In genomic region chr12:101963703-101964102, GRCh38 we compare ENCODE assay signal across 17 cellular contexts.
DNase-seq lines count a peak whose midpoint lies in the region; ATAC-seq and TF ChIP-seq lines count a peak whose summit lies in the region.
"Had no signal": no experiment of that assay in that cellular context is flagged by ENCODE, and none has a peak within 500 bp of the region (broad histone marks: within the 10 kb centered on the region; RNA-seq: fewer than 3 reads in every experiment).

No MANE protein-coding gene starts in this region.

- ATAC-seq in Right ventricle myocardium superior (ENCODE audit: poor library complexity) (no peak), Right ventricle myocardium inferior (no peak), GM18907 (IDR thresholded peaks at IDR 0.05; ENCODE audit: unreplicated experiment) (no peak)
- ATAC-seq: PC-3 had no signal

- no peak for TF ChIP-seq POLR2A in testis (IDR thresholded peaks at IDR 0.05)
- no peak for TF ChIP-seq POLR2A in suprapubic skin (IDR thresholded peaks at IDR 0.05)

- TF ChIP-seq EP300 in suprapubic skin (IDR thresholded peaks at IDR 0.05): no peak

- intact Hi-C loops in Right ventricle myocardium superior (cut with DNase I): no loop called here
- intact Hi-C loops in Right ventricle myocardium inferior (cut with DNase I): no loop called here
- intact Hi-C loops in testis (cut with DNase I; ENCODE audit: low total_unique reads): no loop called here

- DNase-seq in Right ventricle myocardium superior: peak; percentile 53
- no peak for DNase-seq in Right ventricle myocardium inferior (ENCODE audit: missing footprints)
- peak; percentile 2 for DNase-seq in LHCN-M2 (ENCODE audit: low read depth)
- peak; percentile 6 for DNase-seq in globus pallidus (ENCODE audit: low spot score)
- peak; percentile 41 for DNase-seq in testis
- no peak for DNase-seq in activated CD4-positive, alpha-beta T cell treated with anti-CD3 and anti-CD28 coated beads for 1 hour
- DNase-seq in suprapubic skin (ENCODE audit: low spot score in 2 of 2): no peak
- DNase-seq: CD4-positive, CD25-positive, alpha-beta regulatory T cell; DMS79; HCEC 1CT; KG1; NCI-H1105 treated with DMSO at 0.1 percent for 48 hours; NCI-H1930; NCI-H510A treated with DMSO at 0.1 percent for 48 hours; PC-3 had no signal

- H3K4me3 ChIP-seq in testis (no peak overlapping the region), suprapubic skin (no peak overlapping the region)
- H3K4me3 ChIP-seq: SK-N-MC had no signal

- H3K36me3 ChIP-seq in testis (ENCODE audit: low read depth, missing control alignments) (no peaks in the 10 kb centered on the region), suprapubic skin (no peaks in the 10 kb centered on the region)

- no peaks in the 10 kb centered on the region for H3K27me3 ChIP-seq in testis
- H3K27me3 ChIP-seq in suprapubic skin: no peaks in the 10 kb centered on the region

- WGBS in testis, 2 donors: 17 to 21% methylated on average over 1 of the region's 1 CpG
- WGBS in suprapubic skin: 0% methylated on average over 1 of the region's 1 CpG

- H3K27ac ChIP-seq in testis: no peak overlapping the region
- no peak overlapping the region for H3K27ac ChIP-seq in suprapubic skin
- H3K27ac ChIP-seq: SK-N-MC had no signal

- TF ChIP-seq CTCF in testis (IDR thresholded peaks at IDR 0.05) (no peak), suprapubic skin (IDR thresholded peaks at IDR 0.05) (no peak)

- H3K4me1 ChIP-seq in testis (no peaks in the 10 kb centered on the region), suprapubic skin (no peaks in the 10 kb centered on the region)

- H3K9me3 ChIP-seq in testis: no peaks in the 10 kb centered on the region
- no peaks in the 10 kb centered on the region for H3K9me3 ChIP-seq in suprapubic skin

Comparison
In these comparisons a context has a peak if more than half of its experiments do, and no peak if none do; other contexts are left out.
1. DNase-seq: peak in Right ventricle myocardium superior (single experiment), LHCN-M2 (single experiment), globus pallidus (single experiment) and testis (single experiment); none in Right ventricle myocardium inferior (single experiment), activated CD4-positive, alpha-beta T cell treated with anti-CD3 and anti-CD28 coated beads for 1 hour (single experiment) and suprapubic skin (0 of 2).